Comparison of ENCODE assay signal across 8 cellular contexts in the genomic region with DNA sequence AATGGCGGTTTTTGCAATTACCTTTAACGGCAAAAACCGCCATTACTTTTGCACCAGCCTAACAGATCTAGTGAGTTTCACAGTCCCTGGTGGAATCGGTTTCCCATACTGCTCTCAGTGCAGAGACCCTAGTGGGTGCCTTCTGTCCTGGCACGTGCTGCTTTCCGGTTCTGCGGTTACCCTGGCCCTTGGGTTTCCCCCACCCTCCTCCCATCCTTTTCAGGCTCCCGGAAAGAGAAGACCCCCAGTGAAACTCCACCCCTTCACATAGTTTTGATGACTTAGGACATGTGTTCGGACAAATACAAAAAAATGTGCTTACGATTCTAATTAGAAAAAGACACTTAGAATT. TPM values are rescaled to one million over a fixed set of nuclear protein-coding genes. Genes with fewer than 3 reads are reported as not detected.
DNase-seq lines count a peak whose midpoint lies in the region; ATAC-seq and TF ChIP-seq lines count a peak whose summit lies in the region.

No MANE protein-coding gene starts in this region.

- no peaks in the 10 kb centered on the region for H3K36me3 ChIP-seq in tibial artery

- peak overlapping the region; percentile 52 for H3K27ac ChIP-seq in AG04450 (ENCODE audit: low read depth, low read length)
- H3K27ac ChIP-seq in tibial artery = peak overlapping the region; percentile 88 to 90

- in situ Hi-C loops in GM13977 (cut with MboI; ENCODE audit: low pct_unique_long_range_greater_than_20kb, low sequenced_read_pairs, unreplicated experiment) = no loop called here

- DNase-seq in AG04450 (ENCODE audit: low read depth, low spot score) (no peak), nephron progenitor cell (no peak), tibial artery (no peak), GM13977 (ENCODE audit: low spot score) (no peak)
- DNase-seq in activated CD4-positive, alpha-beta T cell treated with anti-CD3 and anti-CD28 coated beads, Interleukin-2, amount 10 ng/mL, durations not matched to agents 24 days and 14 days = peak; percentile 82
- peak; percentile 36 for DNase-seq in effector CD8-positive, alpha-beta T cell (lab: John Stamatoyannopoulos, UW)

- peaks cover 0 to 13% (median 2%) of the 10 kb centered on the region in 4 donors for H3K4me1 ChIP-seq in tibial artery

- CTCF ChIA-PET in AG04450 (lab: Charles Lee) = interaction anchor here (1.0 to 4.0 kb wide), 3 partner anchors 183 to 211 kb away, joined by 3 to 28 read pairs (median 8); no protein-coding TSS in a partner anchor

- TF ChIP-seq CTCF in AG04450 (IDR thresholded peaks at IDR 0.05; ENCODE audit: low read depth, low read length) (no peak), nephron progenitor cell (IDR thresholded peaks at IDR 0.05) (no peak), tibial artery (IDR thresholded peaks at IDR 0.05) (no peak), GM13977 (IDR thresholded peaks at IDR 0.05; ENCODE audit: extremely low read depth, insufficient read depth, missing control alignments) (no peak)

- ATAC-seq in GM19328 (IDR thresholded peaks at IDR 0.05; ENCODE audit: unreplicated experiment) (peak; percentile 29), HG03457 (IDR thresholded peaks at IDR 0.05; ENCODE audit: unreplicated experiment) (peak; percentile 33)

- H3K36me3 Mint-ChIP-seq in activated CD4-positive, alpha-beta T cell treated with anti-CD3 and anti-CD28 coated beads, Interleukin-2, amount 10 ng/mL, durations not matched to agents 24 days and 14 days (ENCODE audit: low read depth) = peaks cover 15% of the 10 kb centered on the region
- no peaks in the 10 kb centered on the region for H3K36me3 Mint-ChIP-seq in nephron progenitor cell (ENCODE audit: low read depth)

- peak overlapping the region; percentile 55 for H3K4me3 ChIP-seq in AG04450 (ENCODE audit: low read depth, low read length)
- peak overlapping the region; percentile 54 to 58 for H3K4me3 ChIP-seq in tibial artery

- no peaks in the 10 kb centered on the region for H3K9me3 ChIP-seq in AG04450 (ENCODE audit: control insufficient read depth, insufficient read depth, low read length)
- no peaks in the 10 kb centered on the region for H3K9me3 ChIP-seq in tibial artery

- intact Hi-C loops in activated CD4-positive, alpha-beta T cell treated with anti-CD3 and anti-CD28 coated beads, Interleukin-2, amount 10 ng/mL, durations not matched to agents 24 days and 14 days (cut with micrococcal nuclease) = loop anchor here (5.0 to 10.0 kb wide), 2 partner anchors 71 to 507 kb away; partner anchors contain the start of gene ZMYM3
- intact Hi-C loops in tibial artery (cut with DNase I; ENCODE audit: low total_unique reads) = no loop called here

- H3K27me3 ChIP-seq in AG04450 (ENCODE audit: control insufficient read depth, insufficient read depth, low read length) (no peaks in the 10 kb centered on the region), tibial artery (no peaks in the 10 kb centered on the region)

- H3K27ac Mint-ChIP-seq in activated CD4-positive, alpha-beta T cell treated with anti-CD3 and anti-CD28 coated beads, Interleukin-2, amount 10 ng/mL, durations not matched to agents 24 days and 14 days = peak overlapping the region; percentile 97
- H3K27ac Mint-ChIP-seq in nephron progenitor cell = peak overlapping the region; percentile 100

- POLR2A ChIA-PET in AG04450 (lab: Yijun Ruan, JAX) = interaction anchor here (1.3 to 1.6 kb wide), 2 partner anchors 73 to 102 kb away, joined by 4 to 7 read pairs; partner anchors contain the start of genes NONO and ZMYM3

- H3K4me3 Mint-ChIP-seq in activated CD4-positive, alpha-beta T cell treated with anti-CD3 and anti-CD28 coated beads, Interleukin-2, amount 10 ng/mL, durations not matched to agents 24 days and 14 days = peak overlapping the region; percentile 88
- peak overlapping the region; percentile 84 for H3K4me3 Mint-ChIP-seq in nephron progenitor cell

- H3K4me1 Mint-ChIP-seq in activated CD4-positive, alpha-beta T cell treated with anti-CD3 and anti-CD28 coated beads, Interleukin-2, amount 10 ng/mL, durations not matched to agents 24 days and 14 days = peaks cover 14% of the 10 kb centered on the region
- H3K4me1 Mint-ChIP-seq in nephron progenitor cell = peaks cover 56% of the 10 kb centered on the region

- no peaks in the 10 kb centered on the region for H3K27me3 Mint-ChIP-seq in activated CD4-positive, alpha-beta T cell treated with anti-CD3 and anti-CD28 coated beads, Interleukin-2, amount 10 ng/mL, durations not matched to agents 24 days and 14 days
- peaks cover 2% of the 10 kb centered on the region for H3K27me3 Mint-ChIP-seq in nephron progenitor cell (ENCODE audit: low read depth, poor library complexity)

- no peaks in the 10 kb centered on the region for H3K9me3 Mint-ChIP-seq in activated CD4-positive, alpha-beta T cell treated with anti-CD3 and anti-CD28 coated beads, Interleukin-2, amount 10 ng/mL, durations not matched to agents 24 days and 14 days
- H3K9me3 Mint-ChIP-seq in nephron progenitor cell = peaks cover 63% of the 10 kb centered on the region

RNA-seq across cellular contexts. Expression of gene NLGN3, which starts 36.9 kb away (rescaled TPM):
- 0.36 and 0.42 TPM in 2 replicates for polyA plus RNA-seq in AG04450 (2011; rRNA removed)
- 0.37 and 0.43 TPM in 2 replicates for polyA minus RNA-seq in AG04450 (2011; rRNA and poly(A)+ RNA removed)
- 1.0 and 1.1 TPM in 2 replicates for total RNA-seq in activated CD4-positive, alpha-beta T cell treated with anti-CD3 and anti-CD28 coated beads, Interleukin-2, amount 10 ng/mL, durations not matched to agents 24 days and 14 days

RNA-seq across cellular contexts. Expression of gene GJB1, which starts 41.5 kb away (rescaled TPM):
- polyA plus RNA-seq in AG04450 (2011; rRNA removed) = not detected in 2 replicates
- not detected in 2 replicates for polyA minus RNA-seq in AG04450 (2011; rRNA and poly(A)+ RNA removed)
- total RNA-seq in activated CD4-positive, alpha-beta T cell treated with anti-CD3 and anti-CD28 coated beads, Interleukin-2, amount 10 ng/mL, durations not matched to agents 24 days and 14 days = not detected in 2 replicates

Comparison
In these comparisons a context has a peak if more than half of its experiments do, and no peak if none do; other contexts are left out.
1. DNase-seq: peak in activated CD4-positive, alpha-beta T cell treated with anti-CD3 and anti-CD28 coated beads, Interleukin-2, amount 10 ng/mL, durations not matched to agents 24 days and 14 days (single experiment) and effector CD8-positive, alpha-beta T cell (single experiment); none in AG04450 (single experiment), nephron progenitor cell (single experiment), tibial artery (0 of 2) and GM13977 (single experiment).